Comparison of ENCODE assay signal across 13 cellular contexts in genomic region chr3:171753025-171753472, GRCh38. TPM values are rescaled to one million over a fixed set of nuclear protein-coding genes. Genes with fewer than 3 reads are reported as not detected.
DNase-seq lines count a peak whose midpoint lies in the region; ATAC-seq and TF ChIP-seq lines count a peak whose summit lies in the region.
"Had no signal": no experiment of that assay in that cellular context is flagged by ENCODE, and none has a peak within 500 bp of the region (broad histone marks: within the 10 kb centered on the region; RNA-seq: fewer than 3 reads in every experiment).

No MANE protein-coding gene starts in this region.

- H3K79me2 ChIP-seq in fibroblast of lung (ENCODE audit: control insufficient read depth, insufficient read depth, low read length), result no peaks in the 10 kb centered on the region

- no peak overlapping the region for H2BK5ac ChIP-seq in neuronal stem cell (ENCODE audit: low read length)

- H4K20me1 ChIP-seq in fibroblast of lung (ENCODE audit: control insufficient read depth, extremely low read depth, insufficient read depth, low read length), result no peaks in the 10 kb centered on the region

- no peak overlapping the region for H2BK120ac ChIP-seq in neuronal stem cell (ENCODE audit: low read depth, low read length)

- H3K79me1 ChIP-seq in neuronal stem cell (ENCODE audit: low read depth, low read length), result no peaks in the 10 kb centered on the region

- peaks cover 5% of the 10 kb centered on the region for H3K4me1 ChIP-seq in HEK293 (ENCODE audit: control insufficient read depth, insufficient read depth, low read length)
- no peaks in the 10 kb centered on the region for H3K4me1 ChIP-seq in fibroblast of lung (ENCODE audit: control insufficient read depth, extremely low read depth, insufficient read depth, low read length)
- peaks cover 2 to 22% of the 10 kb centered on the region in 2 donors for H3K4me1 ChIP-seq in neuronal stem cell (ENCODE audit: control insufficient read depth in 2 of 2, insufficient read depth in 1 of 2, low read depth in 1 of 2, low read length in 2 of 2)

- H2AK5ac ChIP-seq in neuronal stem cell (ENCODE audit: low read depth, low read length), result no peak overlapping the region

- no peak overlapping the region for H2BK15ac ChIP-seq in neuronal stem cell (ENCODE audit: low read length)

- WGBS in neuronal stem cell (ENCODE audit: extremely low coverage in 2 of 2, insufficient read length in 2 of 2, insufficient replicate concordance in 1 of 2), 2 donors, result no CpG with 5 or more reads among the region's 5 CpGs

- POLR2A ChIA-PET in HEK293 (lab: Yijun Ruan, JAX), result no interaction called here

- CTCF ChIA-PET in HEK293 (lab: Yijun Ruan, JAX), result no interaction called here

- no peak overlapping the region for H3K4ac ChIP-seq in neuronal stem cell (ENCODE audit: low read length)

- H3K36me3 ChIP-seq in HEK293 (ENCODE audit: control insufficient read depth in 2 of 2, insufficient read depth in 1 of 2, low read length in 2 of 2) (no peaks in the 10 kb centered on the region), fibroblast of lung (ENCODE audit: control insufficient read depth, insufficient read depth, low read length) (no peaks in the 10 kb centered on the region), neuronal stem cell (replicated peaks in 1 of 2; ENCODE audit: control insufficient read depth in 2 of 2, insufficient read depth in 2 of 2, low read length in 2 of 2) (no peaks in the 10 kb centered on the region)

- H3K4me2 ChIP-seq in fibroblast of lung (ENCODE audit: extremely low read depth, insufficient read depth, low read length) (peak overlapping the region; percentile 8), neuronal stem cell (ENCODE audit: insufficient read depth, low read length, poor library complexity, severe bottlenecking) (no peak overlapping the region)

- H3K27me3 ChIP-seq in fibroblast of lung (ENCODE audit: control insufficient read depth, insufficient read depth, low read length), result no peaks in the 10 kb centered on the region
- H3K27me3 ChIP-seq in neuronal stem cell (ENCODE audit: control insufficient read depth in 3 of 3, insufficient read depth in 3 of 3, low read depth in 1 of 3, low read length in 3 of 3), result no peaks in the 10 kb centered on the region

- DNase-seq in fibroblast of lung (ENCODE audit: low read depth in 2 of 2) (peak; percentile 14 to 26), neuronal stem cell (ENCODE audit: low spot score) (no peak), nucleus accumbens (lab: John Stamatoyannopoulos, UW) (no peak), NCI-H1417 treated with DMSO at 0.1 percent for 48 hours (lab: John Stamatoyannopoulos, UW) (no peak)
- DNase-seq in stimulated activated CD4-positive, alpha-beta T cell treated with anti-CD3 and anti-CD28 coated beads, Interleukin-4, amount 100 ng/mL, for 4 hours, result no peak
- DNase-seq: activated CD4-positive, alpha-beta T cell treated with anti-CD3 and anti-CD28 coated beads, Interleukin-2, amount 50 U/mL, for 1 hour; stimulated activated CD4-positive, alpha-beta T cell treated with anti-CD3 and anti-CD28 coated beads, Interleukin-4, amount 100 ng/mL, for 1 hour; T-helper 1 cell had no signal

- no peak overlapping the region for H4K91ac ChIP-seq in neuronal stem cell (ENCODE audit: low read depth, low read length, poor library complexity)

- no peak overlapping the region for H2BK12ac ChIP-seq in neuronal stem cell (ENCODE audit: low read length)

- no peak overlapping the region for H3K9ac ChIP-seq in fibroblast of lung (ENCODE audit: insufficient read depth, low read length)
- H3K9ac ChIP-seq in neuronal stem cell (ENCODE audit: low read depth, low read length, poor library complexity), result no peak overlapping the region

- H2AFZ ChIP-seq in fibroblast of lung (ENCODE audit: low read length) (no peak overlapping the region), neuronal stem cell (ENCODE audit: low read length) (peak overlapping the region; percentile 50)

- TF ChIP-seq CTCF in HEK293 (tag by site-specific recombination; IDR thresholded peaks at IDR 0.05) (no peak), VCaP (conservative IDR thresholded peaks at IDR 0.05) (no peak), fibroblast of lung (conservative IDR thresholded peaks at IDR 0.05 in 1 of 2, IDR thresholded peaks at IDR 0.05 in 1 of 2; ENCODE audit: low read depth in 1 of 2, low read length in 2 of 2) (no peak)

- ATAC-seq in HG02840 (IDR thresholded peaks at IDR 0.05; ENCODE audit: low FRiP score, unreplicated experiment), result no peak

- no peak overlapping the region for H3K23ac ChIP-seq in neuronal stem cell (ENCODE audit: low read depth, low read length, poor library complexity)

- no peak overlapping the region for H4K8ac ChIP-seq in neuronal stem cell (ENCODE audit: low read depth, low read length)

- H3K9me3 ChIP-seq in HEK293 (ENCODE audit: control insufficient read depth, insufficient read depth, low read depth, low read length), result no peaks in the 10 kb centered on the region
- no peaks in the 10 kb centered on the region for H3K9me3 ChIP-seq in fibroblast of lung (ENCODE audit: control insufficient read depth, insufficient read depth, low read depth, low read length)
- no peaks in the 10 kb centered on the region for H3K9me3 ChIP-seq in neuronal stem cell (replicated peaks in 1 of 2; ENCODE audit: control insufficient read depth in 2 of 2, insufficient read depth in 1 of 2, low read depth in 1 of 2, low read length in 2 of 2)

- H3K18ac ChIP-seq in neuronal stem cell (ENCODE audit: low read length), result no peak overlapping the region

- H3K27ac ChIP-seq in HEK293 (ENCODE audit: extremely low read depth, low read depth, low read length), result no peak overlapping the region
- peak overlapping the region; percentile 45; the same call in 1 of the 2 replicates for H3K27ac ChIP-seq in VCaP
- H3K27ac ChIP-seq in fibroblast of lung (ENCODE audit: insufficient read depth, low read length), result no peak overlapping the region
- no peak overlapping the region for H3K27ac ChIP-seq in neuronal stem cell (replicated peaks; ENCODE audit: low read length)

- H3K4me3 ChIP-seq in HEK293 (ENCODE audit: low read depth, low read length) (no peak overlapping the region), fibroblast of lung (replicated peaks in 1 of 4; ENCODE audit: control extremely low read depth in 1 of 4, insufficient read depth in 1 of 4, low read depth in 3 of 4, low read length in 4 of 4) (no peak overlapping the region), neuronal stem cell (ENCODE audit: low read length in 2 of 2) (no peak overlapping the region)
- H3K4me3 ChIP-seq: coronary artery, lung had no signal

- no peak overlapping the region for H3K14ac ChIP-seq in neuronal stem cell (ENCODE audit: low read length)

TF ChIP-seq in HEK293, 187 proteins besides CTCF, POLR2A, EP300 and RAD21:
- TF ChIP-seq ZBTB17 (tag by site-specific recombination; IDR thresholded peaks at IDR 0.05), result peak; percentile 46
- no peak for TF ChIP-seq ZNF221 (tag by site-specific recombination; IDR thresholded peaks at IDR 0.05; ENCODE audit: borderline replicate concordance)

RNA-seq across cellular contexts. Expression of gene PLD1, which starts 57.2 kb away (rescaled TPM):
- total RNA-seq in fibroblast of lung, result 8.2 and 18.8 TPM in 2 replicates
- polyA plus RNA-seq in fibroblast of lung, result 3.3 and 10.8 TPM in 2 replicates
- polyA plus RNA-seq in fibroblast of lung (2012), result 2.6 and 7.9 TPM in 2 replicates
- polyA minus RNA-seq in fibroblast of lung (ENCODE audit: low replicate concordance), result 3.8 and 6.7 TPM in 2 replicates
- 1.6 TPM for polyA plus RNA-seq in neuronal stem cell (2013, experiment 1 of 2)
- polyA plus RNA-seq in neuronal stem cell (2013, experiment 2 of 2), result 0.36 TPM

Comparison
In these comparisons a context has a peak if more than half of its experiments do, and no peak if none do; other contexts are left out.
1. DNase-seq: peak in fibroblast of lung (2 of 2); none in neuronal stem cell (single experiment), stimulated activated CD4-positive, alpha-beta T cell treated with anti-CD3 and anti-CD28 coated beads, Interleukin-4, amount 100 ng/mL, for 4 hours (0 of 2), nucleus accumbens (0 of 56) and NCI-H1417 treated with DMSO at 0.1 percent for 48 hours (single experiment).